ENCODE assay signal across 1 cellular context in the genomic region with DNA sequence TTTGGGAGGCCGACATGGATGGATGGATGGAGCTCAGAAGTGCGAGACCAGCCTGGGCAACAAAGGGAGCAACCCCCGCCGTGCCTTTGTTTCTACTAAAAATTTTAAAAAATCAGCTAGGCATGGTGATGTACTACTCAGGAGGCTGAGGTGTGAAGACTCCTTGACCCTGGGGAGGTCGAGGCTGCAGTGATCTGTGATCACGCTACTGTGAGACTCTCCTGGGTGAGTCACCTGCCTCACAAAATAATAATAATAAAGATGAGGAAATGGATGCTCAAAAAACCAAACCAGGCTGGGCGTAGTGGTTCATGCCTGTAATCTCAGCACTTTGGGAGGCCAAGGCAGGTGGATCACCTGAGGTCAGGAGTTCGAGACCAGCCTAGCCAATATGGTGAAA.
TF ChIP-seq lines count a peak whose summit lies in the region.

No MANE protein-coding gene starts in this region.

TF ChIP-seq in HepG2, 621 proteins besides CTCF, POLR2A, EP300 and RAD21:
- TF ChIP-seq ZSCAN22 (CRISPR knock-in tag; IDR thresholded peaks at IDR 0.05): no peak
- TF ChIP-seq, protein P1, sequence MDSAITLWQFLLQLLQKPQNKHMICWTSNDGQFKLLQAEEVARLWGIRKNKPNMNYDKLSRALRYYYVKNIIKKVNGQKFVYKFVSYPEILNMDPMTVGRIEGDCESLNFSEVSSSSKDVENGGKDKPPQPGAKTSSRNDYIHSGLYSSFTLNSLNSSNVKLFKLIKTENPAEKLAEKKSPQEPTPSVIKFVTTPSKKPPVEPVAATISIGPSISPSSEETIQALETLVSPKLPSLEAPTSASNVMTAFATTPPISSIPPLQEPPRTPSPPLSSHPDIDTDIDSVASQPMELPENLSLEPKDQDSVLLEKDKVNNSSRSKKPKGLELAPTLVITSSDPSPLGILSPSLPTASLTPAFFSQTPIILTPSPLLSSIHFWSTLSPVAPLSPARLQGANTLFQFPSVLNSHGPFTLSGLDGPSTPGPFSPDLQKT (CRISPR knock-in tag; IDR thresholded peaks at IDR 0.05; ENCODE audit: borderline replicate concordance): no peak
- no peak for TF ChIP-seq ZNF737 (CRISPR knock-in tag; IDR thresholded peaks at IDR 0.05; ENCODE audit: borderline replicate concordance)
- TF ChIP-seq, protein P2, sequence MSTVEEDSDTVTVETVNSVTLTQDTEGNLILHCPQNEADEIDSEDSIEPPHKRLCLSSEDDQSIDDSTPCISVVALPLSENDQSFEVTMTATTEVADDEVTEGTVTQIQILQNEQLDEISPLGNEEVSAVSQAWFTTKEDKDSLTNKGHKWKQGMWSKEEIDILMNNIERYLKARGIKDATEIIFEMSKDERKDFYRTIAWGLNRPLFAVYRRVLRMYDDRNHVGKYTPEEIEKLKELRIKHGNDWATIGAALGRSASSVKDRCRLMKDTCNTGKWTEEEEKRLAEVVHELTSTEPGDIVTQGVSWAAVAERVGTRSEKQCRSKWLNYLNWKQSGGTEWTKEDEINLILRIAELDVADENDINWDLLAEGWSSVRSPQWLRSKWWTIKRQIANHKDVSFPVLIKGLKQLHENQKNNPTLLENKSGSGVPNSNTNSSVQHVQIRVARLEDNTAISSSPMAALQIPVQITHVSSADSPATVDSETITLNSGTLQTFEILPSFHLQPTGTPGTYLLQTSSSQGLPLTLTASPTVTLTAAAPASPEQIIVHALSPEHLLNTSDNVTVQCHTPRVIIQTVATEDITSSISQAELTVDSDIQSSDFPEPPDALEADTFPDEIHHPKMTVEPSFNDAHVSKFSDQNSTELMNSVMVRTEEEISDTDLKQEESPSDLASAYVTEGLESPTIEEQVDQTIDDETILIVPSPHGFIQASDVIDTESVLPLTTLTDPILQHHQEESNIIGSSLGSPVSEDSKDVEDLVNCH (CRISPR knock-in tag; IDR thresholded peaks at IDR 0.05): no peak
- TF ChIP-seq THYN1 (CRISPR knock-in tag; IDR thresholded peaks at IDR 0.05; ENCODE audit: borderline replicate concordance, low read depth): no peak
- no peak for TF ChIP-seq ATF1 (CRISPR knock-in tag; IDR thresholded peaks at IDR 0.05)
- no peak for TF ChIP-seq MAFK (conservative IDR thresholded peaks at IDR 0.05 in 1 of 2, IDR thresholded peaks at IDR 0.05 in 1 of 2; ENCODE audit: low read length in 2 of 2)
- TF ChIP-seq RORA (CRISPR knock-in tag; IDR thresholded peaks at IDR 0.05): no peak
